20 cellular contexts compared by ENCODE assay signal in the genomic region with DNA sequence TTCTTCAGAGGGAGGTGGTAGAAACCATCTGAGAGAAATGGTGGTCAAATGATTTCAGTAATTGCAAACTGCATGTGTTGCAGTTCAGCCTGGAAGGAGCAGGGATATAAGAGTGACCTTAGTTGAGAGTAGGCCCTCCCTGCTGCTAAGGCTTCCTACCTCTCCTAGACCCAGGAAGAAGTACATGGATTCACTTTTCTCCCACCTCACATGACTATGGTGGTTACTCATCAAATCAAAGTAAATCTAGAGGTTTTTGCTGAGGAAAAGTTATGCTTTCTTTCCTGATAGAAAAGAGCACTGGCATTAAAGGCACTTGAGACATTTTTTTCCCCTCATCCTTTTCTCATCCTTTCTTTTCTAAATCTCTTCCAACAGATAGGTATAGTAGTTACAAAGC. TPM values are rescaled to one million over a fixed set of nuclear protein-coding genes. Genes with fewer than 3 reads are reported as not detected.
DNase-seq lines count a peak whose midpoint lies in the region; ATAC-seq, FAIRE-seq and TF ChIP-seq lines count a peak whose summit lies in the region.
"Had no signal": no experiment of that assay in that cellular context is flagged by ENCODE, and none has a peak within 500 bp of the region (broad histone marks: within the 10 kb centered on the region; RNA-seq: fewer than 3 reads in every experiment).

No MANE protein-coding gene starts in this region.

- H2AFZ ChIP-seq in ACC112 (ENCODE audit: low read length, unreplicated experiment) = no peak overlapping the region
- H2AFZ ChIP-seq in PC-3 (ENCODE audit: low read length) = no peak overlapping the region
- no peak overlapping the region for H2AFZ ChIP-seq in mesenchymal stem cell (ENCODE audit: low read depth, low read length)
- H2AFZ ChIP-seq: GM23338 had no signal

- H3K4me1 ChIP-seq in ACC112 (ENCODE audit: control insufficient read depth, insufficient read depth, low read length, unreplicated experiment) = peaks cover 49% of the 10 kb centered on the region
- peaks cover 57% of the 10 kb centered on the region for H3K4me1 ChIP-seq in PC-3 (ENCODE audit: insufficient read depth, low read length)
- H3K4me1 ChIP-seq in mesenchymal stem cell (ENCODE audit: control insufficient read depth, insufficient read depth, low read depth, low read length) = peaks cover 3% of the 10 kb centered on the region

- no TSS peak for BruUV-seq in PC-3 (replicated peaks; lab: Mats Ljungman, UMichigan)

- no peak overlapping the region for H3K27ac Mint-ChIP-seq in mesothelial cell of epicardium
- no peak overlapping the region for H3K27ac Mint-ChIP-seq in activated CD4-positive, alpha-beta T cell treated with anti-CD3 and anti-CD28 coated beads for 36 hours
- H3K27ac Mint-ChIP-seq: GM23338 had no signal

- no peak overlapping the region for H4K91ac ChIP-seq in mesenchymal stem cell (ENCODE audit: low read length)

- no peak overlapping the region for H3K4me3 ChIP-seq in ACC112 (ENCODE audit: low read depth, low read length)
- 0 out of 2 replicates have a peak overlapping the region, but pooled peaks have one; percentile 9 for H3K4me3 ChIP-seq in PC-3 (ENCODE audit: low read length)
- no peak overlapping the region for H3K4me3 ChIP-seq in bronchial epithelial cell (ENCODE audit: low read depth, low read length)
- H3K4me3 ChIP-seq in mesenchymal stem cell (ENCODE audit: insufficient read depth in 1 of 2, low read depth in 1 of 2, low read length in 2 of 2) = no peak overlapping the region
- H3K4me3 ChIP-seq: GM23338 had no signal

- no peak overlapping the region for H4K8ac ChIP-seq in mesenchymal stem cell (ENCODE audit: low read length)

- H3K18ac ChIP-seq in mesenchymal stem cell (ENCODE audit: low read depth in 1 of 2, low read length in 2 of 2) = no peak overlapping the region

- TF ChIP-seq CTCF in PC-3 (conservative IDR thresholded peaks at IDR 0.05; ENCODE audit: low read depth, low read length) = no peak
- no peak for TF ChIP-seq CTCF in bronchial epithelial cell (IDR thresholded peaks at IDR 0.05; ENCODE audit: insufficient read depth, low read length, severe bottlenecking)
- no peak for TF ChIP-seq CTCF in mesothelial cell of epicardium (IDR thresholded peaks at IDR 0.05; ENCODE audit: unreplicated experiment)

- no peak overlapping the region for H3K4ac ChIP-seq in mesenchymal stem cell (ENCODE audit: low read depth in 1 of 2, low read length in 2 of 2)

- no peak for FAIRE-seq in bronchial epithelial cell (lab: Jason Lieb, UNC)

- H3F3A ChIP-seq in PC-3 (ENCODE audit: low read length, unreplicated experiment) = peaks cover 12% of the 10 kb centered on the region

- peaks cover 4% of the 10 kb centered on the region for H3K79me1 ChIP-seq in mesenchymal stem cell (replicated peaks; ENCODE audit: low read length, poor library complexity, severe bottlenecking)

- H3K23ac ChIP-seq in mesenchymal stem cell (ENCODE audit: low read length in 2 of 2) = no peak overlapping the region

- intact Hi-C loops in PC-3 (cut with micrococcal nuclease) = loop anchor here (2.0 to 10.0 kb wide), 3 partner anchors 18 to 228 kb away; a partner anchor contains a TSS
- intact Hi-C loops in activated CD4-positive, alpha-beta T cell treated with anti-CD3 and anti-CD28 coated beads for 36 hours (cut with DNase I, micrococcal nuclease) = no loop called here

- no peak overlapping the region for H2BK120ac ChIP-seq in mesenchymal stem cell (ENCODE audit: low read depth, low read length)

- peak overlapping the region; percentile 80 for H3K9ac ChIP-seq in PC-3 (ENCODE audit: low read length)
- no peak overlapping the region for H3K9ac ChIP-seq in mesenchymal stem cell (ENCODE audit: low read length)

- no peak overlapping the region for H3K4me3 Mint-ChIP-seq in mesothelial cell of epicardium
- no peak overlapping the region for H3K4me3 Mint-ChIP-seq in activated CD4-positive, alpha-beta T cell treated with anti-CD3 and anti-CD28 coated beads for 36 hours
- H3K4me3 Mint-ChIP-seq: CD4-positive, CD25-positive, alpha-beta regulatory T cell; GM23338 had no signal

- no peaks in the 10 kb centered on the region for H3K36me3 Mint-ChIP-seq in mesothelial cell of epicardium
- no peaks in the 10 kb centered on the region for H3K36me3 Mint-ChIP-seq in activated CD4-positive, alpha-beta T cell treated with anti-CD3 and anti-CD28 coated beads for 36 hours (ENCODE audit: low read depth)

- peaks cover 4% of the 10 kb centered on the region for H3K4me1 Mint-ChIP-seq in mesothelial cell of epicardium
- peaks cover 14% of the 10 kb centered on the region for H3K4me1 Mint-ChIP-seq in activated CD4-positive, alpha-beta T cell treated with anti-CD3 and anti-CD28 coated beads for 36 hours
- H3K4me1 Mint-ChIP-seq: GM23338 had no signal

- H3K27me3 ChIP-seq in ACC112 (ENCODE audit: insufficient read depth, low read length) (no peaks in the 10 kb centered on the region), PC-3 (ENCODE audit: low read length) (no peaks in the 10 kb centered on the region), bronchial epithelial cell (ENCODE audit: control insufficient read depth, insufficient read depth, low read length) (no peaks in the 10 kb centered on the region), mesenchymal stem cell (ENCODE audit: control insufficient read depth in 1 of 2, insufficient read depth in 1 of 2, low read length in 2 of 2) (no peaks in the 10 kb centered on the region)

- H3K79me2 ChIP-seq in ACC112 (ENCODE audit: control insufficient read depth, insufficient read depth, low read length, unreplicated experiment) (no peaks in the 10 kb centered on the region), PC-3 (ENCODE audit: low read length) (0 out of 2 replicates have a peak, but pooled peaks cover 6% of the 10 kb centered on the region)

- no peak overlapping the region for H2BK15ac ChIP-seq in mesenchymal stem cell (ENCODE audit: low read depth, poor library complexity, severe bottlenecking)

- H3K14ac ChIP-seq in mesenchymal stem cell (ENCODE audit: low read length in 2 of 2) = no peak overlapping the region

- peak overlapping the region; percentile 91 for H2AK5ac ChIP-seq in mesenchymal stem cell (ENCODE audit: low read length, severe bottlenecking)

- H2BK12ac ChIP-seq in mesenchymal stem cell (ENCODE audit: low read length in 2 of 2) = peak overlapping the region in 1 of 2 experiments; percentile 54

- POLR2A ChIA-PET in PC-3 (lab: Charles Lee; ENCODE audit: unreplicated experiment) = no interaction called here
- POLR2A ChIA-PET in activated CD4-positive, alpha-beta T cell treated with anti-CD3 and anti-CD28 coated beads for 36 hours (lab: Charles Lee) = no interaction called here

- H3K9me3 Mint-ChIP-seq in mesothelial cell of epicardium = no peaks in the 10 kb centered on the region
- H3K9me3 Mint-ChIP-seq in activated CD4-positive, alpha-beta T cell treated with anti-CD3 and anti-CD28 coated beads for 36 hours (ENCODE audit: low read depth) = no peaks in the 10 kb centered on the region
- H3K9me3 Mint-ChIP-seq: GM23338 had no signal

- H3K27ac ChIP-seq in ACC112 (ENCODE audit: low read depth, low read length) (peak overlapping the region; percentile 98), PC-3 (ENCODE audit: low read length) (peak overlapping the region; percentile 94), mesenchymal stem cell (ENCODE audit: low read length, poor library complexity, severe bottlenecking) (peak overlapping the region; percentile 92)

- no peak for ATAC-seq in PC-3
- ATAC-seq in activated CD4-positive, alpha-beta T cell treated with anti-CD3 and anti-CD28 coated beads for 36 hours = no peak
- ATAC-seq: GM23338, Panc1 had no signal

- no peaks in the 10 kb centered on the region for H4K20me1 ChIP-seq in PC-3 (ENCODE audit: low read length)

- DNase-seq in PC-3 = peak; percentile 23
- peak; percentile 64 for DNase-seq in bronchial epithelial cell (ENCODE audit: low read depth)
- no peak for DNase-seq in mesenchymal stem cell
- DNase-seq in mesothelial cell of epicardium (ENCODE audit: low spot score in 2 of 2, unreplicated experiment in 2 of 2) = no peak
- no peak for DNase-seq in NCI-H2227 treated with DMSO at 0.1 percent for 48 hours (lab: John Stamatoyannopoulos, UW)
- DNase-seq in activated CD4-positive, alpha-beta T cell treated with anti-CD3 and anti-CD28 coated beads for 36 hours = no peak
- no peak for DNase-seq in hypothalamus (lab: John Stamatoyannopoulos, UW)
- DNase-seq: Calu3; CD4-positive, CD25-positive, alpha-beta regulatory T cell; DMS79; GF-D8; KBM-7; NCI-H1092 treated with DMSO at 0.1 percent for 48 hours; NCI-H1694; NCI-H446; NCI-H748 treated with DMSO at 0.1 percent for 48 hours; SHP77 treated with DMSO at 0.1 percent for 48 hours had no signal

- no peaks in the 10 kb centered on the region for H3K27me3 Mint-ChIP-seq in mesothelial cell of epicardium (ENCODE audit: low read depth)
- peaks cover 4% of the 10 kb centered on the region for H3K27me3 Mint-ChIP-seq in activated CD4-positive, alpha-beta T cell treated with anti-CD3 and anti-CD28 coated beads for 36 hours

- peak overlapping the region; percentile 68 for H2BK5ac ChIP-seq in mesenchymal stem cell (ENCODE audit: low read depth, low read length, poor library complexity, severe bottlenecking)

- CTCF ChIA-PET in PC-3 (lab: Charles Lee) = no interaction called here
- CTCF ChIA-PET in activated CD4-positive, alpha-beta T cell treated with anti-CD3 and anti-CD28 coated beads for 36 hours (lab: Charles Lee) = no interaction called here

- no peaks in the 10 kb centered on the region; the same call in 1 of the 2 replicates for H3K36me3 ChIP-seq in ACC112 (ENCODE audit: insufficient read depth, low read length)
- no peaks in the 10 kb centered on the region for H3K36me3 ChIP-seq in PC-3 (ENCODE audit: low read depth, low read length)
- H3K36me3 ChIP-seq in bronchial epithelial cell (ENCODE audit: control insufficient read depth, insufficient read depth, low read length) = no peaks in the 10 kb centered on the region
- H3K36me3 ChIP-seq in mesenchymal stem cell (ENCODE audit: control insufficient read depth in 1 of 2, insufficient read depth in 2 of 2, low read depth in 1 of 2, low read length in 2 of 2) = no peaks in the 10 kb centered on the region

- no peaks in the 10 kb centered on the region for H3K9me3 ChIP-seq in PC-3 (ENCODE audit: low read length)
- H3K9me3 ChIP-seq in mesenchymal stem cell (ENCODE audit: control insufficient read depth, low read length) = no peaks in the 10 kb centered on the region

- H3K4me2 ChIP-seq in PC-3 (ENCODE audit: low read length) = peak overlapping the region; percentile 56
- no peak overlapping the region for H3K4me2 ChIP-seq in mesenchymal stem cell (ENCODE audit: low read length, poor library complexity, severe bottlenecking)
- H3K4me2 ChIP-seq: GM23338 had no signal

- no peaks in the 10 kb centered on the region for H3K9me2 ChIP-seq in PC-3 (replicated peaks; ENCODE audit: low read length)

RNA-seq across cellular contexts. Expression of a gene that starts 43.2 kb away (rescaled TPM):
- total RNA-seq in PC-3 (2014; rRNA removed) (0.15 and 0.98 TPM in 2 replicates), bronchial epithelial cell (under 0.01 and 0.64 TPM in 2 replicates), mesothelial cell of epicardium (3.3 to 6.5 TPM (median 3.4 TPM) in 3 replicates)
- polyA plus RNA-seq in mesenchymal stem cell (2013, experiment 1 of 2) = 0.12 TPM
- polyA plus RNA-seq in mesenchymal stem cell (2013, experiment 2 of 2) = 0.23 TPM
- under 1 TPM; 0.37 to 0.53 TPM for total RNA-seq in activated CD4-positive, alpha-beta T cell treated with anti-CD3 and anti-CD28 coated beads for 36 hours
- total RNA-seq: GM23338 had no signal
- polyA plus RNA-seq: GM23338 had no signal

Comparison
In these comparisons a context has a peak if more than half of its experiments do, and no peak if none do; other contexts are left out.
1. DNase-seq: peak in PC-3 (single experiment) and bronchial epithelial cell (single experiment); none in mesenchymal stem cell (single experiment), mesothelial cell of epicardium (0 of 2), NCI-H2227 treated with DMSO at 0.1 percent for 48 hours (single experiment), activated CD4-positive, alpha-beta T cell treated with anti-CD3 and anti-CD28 coated beads for 36 hours (single experiment) and hypothalamus (0 of 51).
2. Peak in every context shown above with its lines, with median percentiles within 50 percentile points of each other: H3K27ac ChIP-seq.